In the genomic region with DNA sequence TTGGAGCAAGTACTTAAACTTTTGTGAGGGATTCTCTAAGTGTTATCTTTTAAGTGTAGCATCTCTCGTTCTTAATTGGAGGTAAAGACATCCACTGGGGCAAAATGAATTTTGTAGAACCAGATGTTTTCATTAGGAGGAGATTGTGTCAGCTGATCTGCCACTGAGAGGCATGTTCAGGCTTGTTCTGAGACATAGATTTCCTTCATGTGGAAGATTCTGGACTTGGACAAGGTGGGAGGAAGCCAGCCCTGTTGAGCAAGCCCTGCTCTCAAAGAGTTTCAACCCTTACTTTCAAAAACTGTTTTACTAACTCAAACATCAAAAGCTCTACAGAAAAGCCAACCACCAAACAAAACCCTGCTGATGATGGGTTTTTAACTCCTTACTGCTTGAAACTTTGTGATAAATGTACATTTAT, we compare ENCODE assay signal across 1 cellular context.
TF ChIP-seq lines count a peak whose summit lies in the region.

No MANE protein-coding gene starts in this region.

TF ChIP-seq in GM23338, 12 proteins besides CTCF, POLR2A, EP300 and RAD21 (continued from another document):
- TF ChIP-seq ZNF462 (CRISPR knock-in tag; IDR thresholded peaks at IDR 0.05) (no peak), ZNF331 (CRISPR knock-in tag; IDR thresholded peaks at IDR 0.05; ENCODE audit: low read depth) (no peak), JUNB (IDR thresholded peaks at IDR 0.05; ENCODE audit: unreplicated experiment) (no peak), EZH2phosphoT487 (IDR thresholded peaks at IDR 0.05; ENCODE audit: unreplicated experiment) (no peak), EZH2 (IDR thresholded peaks at IDR 0.05; ENCODE audit: low read depth, unreplicated experiment) (no peak), STAT1 (IDR thresholded peaks at IDR 0.05; ENCODE audit: unreplicated experiment) (no peak), REST (IDR thresholded peaks at IDR 0.05; ENCODE audit: unreplicated experiment) (no peak), NANOG (IDR thresholded peaks at IDR 0.05; ENCODE audit: borderline replicate concordance) (no peak), ZNF114 (CRISPR knock-in tag; IDR thresholded peaks at IDR 0.05) (no peak), ETS1 (IDR thresholded peaks at IDR 0.05) (no peak), CREB1 (CRISPR knock-in tag; IDR thresholded peaks at IDR 0.05; ENCODE audit: low read depth) (no peak)
